9 cellular contexts compared by ENCODE assay signal in the genomic region with DNA sequence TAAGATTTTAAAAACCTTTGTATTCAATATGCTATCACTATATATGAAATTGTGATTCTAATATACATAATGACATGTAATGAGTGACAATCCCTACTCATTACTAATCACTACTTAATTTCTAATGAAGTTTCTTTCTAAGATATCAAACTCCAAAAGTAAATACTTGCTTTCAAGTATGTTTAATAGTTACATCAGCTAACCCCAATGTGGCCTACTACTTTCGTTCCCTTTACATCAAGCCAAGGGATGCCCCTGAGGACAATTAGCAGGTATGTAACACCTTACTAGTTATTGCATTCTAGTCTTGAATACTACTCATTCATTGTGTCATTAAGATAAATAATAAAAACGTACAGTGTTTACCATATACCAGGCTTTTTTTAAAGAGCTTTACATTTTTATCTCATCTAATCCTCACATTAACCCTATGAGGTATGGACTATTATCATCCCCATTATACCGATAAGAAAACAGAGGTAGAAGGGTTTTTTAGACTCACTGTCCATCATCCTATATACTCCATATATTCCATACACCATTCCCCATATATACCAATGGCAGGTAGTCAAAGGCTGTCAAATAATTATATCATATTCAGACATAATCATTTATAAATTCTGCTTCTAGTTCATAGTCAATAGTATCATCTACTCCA. TPM values are rescaled to one million over a fixed set of nuclear protein-coding genes. Genes with fewer than 3 reads are reported as not detected.
DNase-seq lines count a peak whose midpoint lies in the region; ATAC-seq and TF ChIP-seq lines count a peak whose summit lies in the region.
"Had no signal": no experiment of that assay in that cellular context is flagged by ENCODE, and none has a peak within 500 bp of the region (broad histone marks: within the 10 kb centered on the region; RNA-seq: fewer than 3 reads in every experiment).

No MANE protein-coding gene starts in this region.

- H3K4me3 Mint-ChIP-seq in activated naive CD4-positive, alpha-beta T cell treated with anti-CD3 and anti-CD28 coated beads, Interleukin-2, amount 50 U/mL, for 24 hours, result peak overlapping the region; percentile 98
- H3K4me3 Mint-ChIP-seq in type B pancreatic cell, result peak overlapping the region; percentile 98

- in situ Hi-C loops in astrocyte of the cerebellum (cut with HindIII; ENCODE audit: low sequenced_read_pairs), result no loop called here

- TF ChIP-seq CTCF in astrocyte of the cerebellum (IDR thresholded peaks at IDR 0.05; ENCODE audit: low read depth, low read length, missing control alignments) (no peak), lower lobe of right lung (IDR thresholded peaks at IDR 0.05) (no peak), type B pancreatic cell (conservative IDR thresholded peaks at IDR 0.05) (no peak), omental fat pad (IDR thresholded peaks at IDR 0.05) (no peak)

- no peaks in the 10 kb centered on the region for H3K9me3 Mint-ChIP-seq in activated naive CD4-positive, alpha-beta T cell treated with anti-CD3 and anti-CD28 coated beads, Interleukin-2, amount 50 U/mL, for 24 hours
- H3K9me3 Mint-ChIP-seq in type B pancreatic cell, result no peaks in the 10 kb centered on the region

- no peak for DNase-seq in activated naive CD4-positive, alpha-beta T cell treated with Interleukin-2 at 50 U/mL for 16 hours
- DNase-seq in astrocyte of the cerebellum (ENCODE audit: low read depth) (no peak), lower lobe of right lung (no peak), type B pancreatic cell (ENCODE audit: extremely low spot score, unreplicated experiment) (no peak), omental fat pad (ENCODE audit: low spot score) (no peak), NOMO-1 treated with DMSO at 0.1 percent for 48 hours (lab: John Stamatoyannopoulos, UW; ENCODE audit: unreplicated experiment) (no peak), glomerular visceral epithelial cell (ENCODE audit: extremely low spot score) (no peak)
- DNase-seq: DMS153 had no signal

- peak overlapping the region; percentile 87 for H3K27ac Mint-ChIP-seq in activated naive CD4-positive, alpha-beta T cell treated with anti-CD3 and anti-CD28 coated beads, Interleukin-2, amount 50 U/mL, for 24 hours
- peak overlapping the region; percentile 96 for H3K27ac Mint-ChIP-seq in type B pancreatic cell

- peaks cover 41% of the 10 kb centered on the region for H3K36me3 ChIP-seq in lower lobe of right lung

- H3K4me1 Mint-ChIP-seq in activated naive CD4-positive, alpha-beta T cell treated with anti-CD3 and anti-CD28 coated beads, Interleukin-2, amount 50 U/mL, for 24 hours, result peaks cover 19% of the 10 kb centered on the region
- peaks cover 19% of the 10 kb centered on the region for H3K4me1 Mint-ChIP-seq in type B pancreatic cell (ENCODE audit: unreplicated experiment)

- ATAC-seq in lower lobe of right lung (no peak), omental fat pad (ENCODE audit: low FRiP score) (no peak)

- no peaks in the 10 kb centered on the region for H3K9me3 ChIP-seq in lower lobe of right lung

- H3K27me3 ChIP-seq in lower lobe of right lung (ENCODE audit: low read depth), result no peaks in the 10 kb centered on the region

- H3K4me3 ChIP-seq in astrocyte of the cerebellum (ENCODE audit: low read depth, low read length), result peak overlapping the region; percentile 83
- peak overlapping the region; percentile 88 for H3K4me3 ChIP-seq in lower lobe of right lung

- H3K4me1 ChIP-seq in lower lobe of right lung, result peaks cover 28% of the 10 kb centered on the region

- no peak overlapping the region for H3K27ac ChIP-seq in lower lobe of right lung

- no peaks in the 10 kb centered on the region for H3K27me3 Mint-ChIP-seq in activated naive CD4-positive, alpha-beta T cell treated with anti-CD3 and anti-CD28 coated beads, Interleukin-2, amount 50 U/mL, for 24 hours
- no peaks in the 10 kb centered on the region for H3K27me3 Mint-ChIP-seq in type B pancreatic cell

- intact Hi-C loops in lower lobe of right lung (cut with DNase I), result no loop called here

- peaks cover 37% of the 10 kb centered on the region for H3K36me3 Mint-ChIP-seq in activated naive CD4-positive, alpha-beta T cell treated with anti-CD3 and anti-CD28 coated beads, Interleukin-2, amount 50 U/mL, for 24 hours
- H3K36me3 Mint-ChIP-seq in type B pancreatic cell, result peaks cover 20% of the 10 kb centered on the region

RNA-seq across cellular contexts. Expression of a gene that starts 4.2 kb away (rescaled TPM):
- total RNA-seq in lower lobe of right lung (45.3 TPM), type B pancreatic cell (ENCODE audit: low replicate concordance) (43.3 and 48.9 TPM in 2 replicates), omental fat pad (100 to 1,000 TPM in 2 of 4 donors, 10 to 100 TPM in 2; 62.3 to 238 (median 124) TPM)

RNA-seq across cellular contexts. Expression of a gene that starts 47.7 kb away (rescaled TPM):
- total RNA-seq in lower lobe of right lung, result 7.6 TPM
- total RNA-seq in type B pancreatic cell (ENCODE audit: low replicate concordance), result 37.8 and 63.1 TPM in 2 replicates
- total RNA-seq in omental fat pad, result 10 to 100 TPM in 2 of 4 donors, 1 to 10 TPM in 2; 2.9 to 13.1 (median 7.5) TPM
